ENCODE assay signal across 34 cellular contexts in genomic region chr2:118816669-118817068, GRCh38. TPM values are rescaled to one million over a fixed set of nuclear protein-coding genes. Genes with fewer than 3 reads are reported as not detected.
"Had no signal": no experiment of that assay in that cellular context is flagged by ENCODE, and none has a peak within 500 bp of the region (broad histone marks: within the 10 kb centered on the region; RNA-seq: fewer than 3 reads in every experiment).

No MANE protein-coding gene starts in this region.

- H3K4me1 Mint-ChIP-seq: memory B cell had no signal

- H3K4me3 ChIP-seq: colonic mucosa, esophagus squamous epithelium, gastrocnemius medialis, heart right ventricle, left lung, lung had no signal

- H3K27ac ChIP-seq: colonic mucosa, epithelial cell of prostate, esophagus squamous epithelium, gastrocnemius medialis, heart right ventricle, left lung had no signal

- H3K36me3 Mint-ChIP-seq: memory B cell; naive thymus-derived CD4-positive, alpha-beta T cell had no signal

- H3K4me3 Mint-ChIP-seq: dendritic cell treated with granulocyte-macrophage colony-stimulating factor and Interleukin-4, amounts not matched to agents 40 ng/mL and 50 ng/mL, for 4 days; effector memory CD8-positive, alpha-beta T cell; endodermal cell; memory B cell; naive thymus-derived CD4-positive, alpha-beta T cell had no signal

- H3K27me3 ChIP-seq: gastrocnemius medialis had no signal

- FAIRE-seq: endometrium, islet of Langerhans, keratinocyte had no signal

- H3K36me3 ChIP-seq: colonic mucosa, esophagus squamous epithelium, gastrocnemius medialis, heart right ventricle, left lung had no signal

- H3K4me1 ChIP-seq: colonic mucosa, esophagus squamous epithelium, gastrocnemius medialis, heart right ventricle, left lung had no signal

- H3K27ac Mint-ChIP-seq: dendritic cell treated with granulocyte-macrophage colony-stimulating factor and Interleukin-4, amounts not matched to agents 40 ng/mL and 50 ng/mL, for 4 days; effector memory CD8-positive, alpha-beta T cell; endodermal cell; memory B cell; naive thymus-derived CD4-positive, alpha-beta T cell had no signal

- ATAC-seq: effector memory CD8-positive, alpha-beta T cell; esophagus mucosa; gastrocnemius medialis; heart right ventricle; left cardiac atrium; left lung; left ventricle myocardium superior; naive thymus-derived CD4-positive, alpha-beta T cell had no signal

- DNase-seq: colonic mucosa; cortex of kidney; effector CD8-positive, alpha-beta T cell; effector memory CD8-positive, alpha-beta T cell; endodermal cell; erythroblast; esophagus squamous epithelium; foreskin fibroblast; foreskin melanocyte; gastrocnemius medialis; glutamatergic neuron; head of caudate nucleus; heart right ventricle; hippocampal formation; left cardiac atrium; left lung; left ventricle myocardium superior; mammary epithelial cell; mesendoderm; midbrain; naive thymus-derived CD4-positive, alpha-beta T cell had no signal

- H3K9me3 ChIP-seq: colonic mucosa, esophagus squamous epithelium, gastrocnemius medialis, heart right ventricle, left lung had no signal

- H3K9me3 Mint-ChIP-seq: dendritic cell treated with granulocyte-macrophage colony-stimulating factor and Interleukin-4, amounts not matched to agents 40 ng/mL and 50 ng/mL, for 4 days; effector memory CD8-positive, alpha-beta T cell; endodermal cell; memory B cell had no signal

RNA-seq across cellular contexts. Expression of gene EN1, which starts 30.8 kb away (rescaled TPM):
- total RNA-seq: colonic mucosa; dermis microvascular lymphatic vessel endothelial cell; endodermal cell; esophagus squamous epithelium; glomerular endothelial cell; kidney epithelial cell; left cardiac atrium; left lung; left ventricle myocardium superior; lung; mononuclear cell; mucosa of gallbladder; naive thymus-derived CD4-positive, alpha-beta T cell had no signal
- polyA plus RNA-seq: heart right ventricle; lung; mammary epithelial cell; naive thymus-derived CD4-positive, alpha-beta T cell had no signal
